Comparison of ENCODE assay signal across 1 cellular context in the genomic region with DNA sequence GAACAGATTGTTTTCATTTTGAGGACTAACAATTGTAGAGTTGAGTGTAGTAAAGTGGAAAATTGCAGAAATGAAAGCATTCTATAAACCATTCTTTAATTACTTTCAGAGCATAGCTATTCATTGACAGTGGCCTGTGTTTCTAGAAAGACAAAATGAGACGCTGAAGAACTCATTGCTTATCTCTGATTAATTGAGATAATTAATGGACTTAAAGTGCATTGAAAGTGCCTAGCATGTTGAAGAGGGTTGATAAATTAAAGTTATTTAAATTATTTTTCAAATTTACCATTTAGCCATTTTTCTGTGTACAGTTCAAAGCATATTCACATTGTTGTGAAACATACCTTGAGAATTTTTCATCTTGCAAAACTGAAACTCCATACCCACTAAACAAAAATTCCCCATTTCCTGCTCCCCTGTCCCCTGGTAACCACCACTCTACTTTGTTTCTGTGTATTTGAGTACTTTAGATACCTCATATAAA.
TF ChIP-seq lines count a peak whose summit lies in the region.

No MANE protein-coding gene starts in this region.

TF ChIP-seq in HepG2, 621 proteins besides CTCF, POLR2A, EP300 and RAD21 (continued from another document):
- TF ChIP-seq, protein P1, sequence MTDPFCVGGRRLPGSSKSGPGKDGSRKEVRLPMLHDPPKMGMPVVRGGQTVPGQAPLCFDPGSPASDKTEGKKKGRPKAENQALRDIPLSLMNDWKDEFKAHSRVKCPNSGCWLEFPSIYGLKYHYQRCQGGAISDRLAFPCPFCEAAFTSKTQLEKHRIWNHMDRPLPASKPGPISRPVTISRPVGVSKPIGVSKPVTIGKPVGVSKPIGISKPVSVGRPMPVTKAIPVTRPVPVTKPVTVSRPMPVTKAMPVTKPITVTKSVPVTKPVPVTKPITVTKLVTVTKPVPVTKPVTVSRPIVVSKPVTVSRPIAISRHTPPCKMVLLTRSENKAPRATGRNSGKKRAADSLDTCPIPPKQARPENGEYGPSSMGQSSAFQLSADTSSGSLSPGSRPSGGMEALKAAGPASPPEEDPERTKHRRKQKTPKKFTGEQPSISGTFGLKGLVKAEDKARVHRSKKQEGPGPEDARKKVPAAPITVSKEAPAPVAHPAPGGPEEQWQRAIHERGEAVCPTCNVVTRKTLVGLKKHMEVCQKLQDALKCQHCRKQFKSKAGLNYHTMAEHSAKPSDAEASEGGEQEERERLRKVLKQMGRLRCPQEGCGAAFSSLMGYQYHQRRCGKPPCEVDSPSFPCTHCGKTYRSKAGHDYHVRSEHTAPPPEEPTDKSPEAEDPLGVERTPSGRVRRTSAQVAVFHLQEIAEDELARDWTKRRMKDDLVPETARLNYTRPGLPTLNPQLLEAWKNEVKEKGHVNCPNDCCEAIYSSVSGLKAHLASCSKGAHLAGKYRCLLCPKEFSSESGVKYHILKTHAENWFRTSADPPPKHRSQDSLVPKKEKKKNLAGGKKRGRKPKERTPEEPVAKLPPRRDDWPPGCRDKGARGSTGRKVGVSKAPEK (CRISPR knock-in tag; IDR thresholded peaks at IDR 0.05; ENCODE audit: borderline replicate concordance): no peak
- TF ChIP-seq ZNF317 (CRISPR knock-in tag; IDR thresholded peaks at IDR 0.05) (no peak), GLI4 (CRISPR knock-in tag; IDR thresholded peaks at IDR 0.05; ENCODE audit: borderline replicate concordance) (no peak), SIN3A (IDR thresholded peaks at IDR 0.05; ENCODE audit: borderline replicate concordance, low read depth, low read length) (no peak), TEAD3 (CRISPR knock-in tag; optimal IDR thresholded peaks at IDR 0.05; ENCODE audit: borderline replicate concordance) (no peak)
- TF ChIP-seq, protein P2, sequence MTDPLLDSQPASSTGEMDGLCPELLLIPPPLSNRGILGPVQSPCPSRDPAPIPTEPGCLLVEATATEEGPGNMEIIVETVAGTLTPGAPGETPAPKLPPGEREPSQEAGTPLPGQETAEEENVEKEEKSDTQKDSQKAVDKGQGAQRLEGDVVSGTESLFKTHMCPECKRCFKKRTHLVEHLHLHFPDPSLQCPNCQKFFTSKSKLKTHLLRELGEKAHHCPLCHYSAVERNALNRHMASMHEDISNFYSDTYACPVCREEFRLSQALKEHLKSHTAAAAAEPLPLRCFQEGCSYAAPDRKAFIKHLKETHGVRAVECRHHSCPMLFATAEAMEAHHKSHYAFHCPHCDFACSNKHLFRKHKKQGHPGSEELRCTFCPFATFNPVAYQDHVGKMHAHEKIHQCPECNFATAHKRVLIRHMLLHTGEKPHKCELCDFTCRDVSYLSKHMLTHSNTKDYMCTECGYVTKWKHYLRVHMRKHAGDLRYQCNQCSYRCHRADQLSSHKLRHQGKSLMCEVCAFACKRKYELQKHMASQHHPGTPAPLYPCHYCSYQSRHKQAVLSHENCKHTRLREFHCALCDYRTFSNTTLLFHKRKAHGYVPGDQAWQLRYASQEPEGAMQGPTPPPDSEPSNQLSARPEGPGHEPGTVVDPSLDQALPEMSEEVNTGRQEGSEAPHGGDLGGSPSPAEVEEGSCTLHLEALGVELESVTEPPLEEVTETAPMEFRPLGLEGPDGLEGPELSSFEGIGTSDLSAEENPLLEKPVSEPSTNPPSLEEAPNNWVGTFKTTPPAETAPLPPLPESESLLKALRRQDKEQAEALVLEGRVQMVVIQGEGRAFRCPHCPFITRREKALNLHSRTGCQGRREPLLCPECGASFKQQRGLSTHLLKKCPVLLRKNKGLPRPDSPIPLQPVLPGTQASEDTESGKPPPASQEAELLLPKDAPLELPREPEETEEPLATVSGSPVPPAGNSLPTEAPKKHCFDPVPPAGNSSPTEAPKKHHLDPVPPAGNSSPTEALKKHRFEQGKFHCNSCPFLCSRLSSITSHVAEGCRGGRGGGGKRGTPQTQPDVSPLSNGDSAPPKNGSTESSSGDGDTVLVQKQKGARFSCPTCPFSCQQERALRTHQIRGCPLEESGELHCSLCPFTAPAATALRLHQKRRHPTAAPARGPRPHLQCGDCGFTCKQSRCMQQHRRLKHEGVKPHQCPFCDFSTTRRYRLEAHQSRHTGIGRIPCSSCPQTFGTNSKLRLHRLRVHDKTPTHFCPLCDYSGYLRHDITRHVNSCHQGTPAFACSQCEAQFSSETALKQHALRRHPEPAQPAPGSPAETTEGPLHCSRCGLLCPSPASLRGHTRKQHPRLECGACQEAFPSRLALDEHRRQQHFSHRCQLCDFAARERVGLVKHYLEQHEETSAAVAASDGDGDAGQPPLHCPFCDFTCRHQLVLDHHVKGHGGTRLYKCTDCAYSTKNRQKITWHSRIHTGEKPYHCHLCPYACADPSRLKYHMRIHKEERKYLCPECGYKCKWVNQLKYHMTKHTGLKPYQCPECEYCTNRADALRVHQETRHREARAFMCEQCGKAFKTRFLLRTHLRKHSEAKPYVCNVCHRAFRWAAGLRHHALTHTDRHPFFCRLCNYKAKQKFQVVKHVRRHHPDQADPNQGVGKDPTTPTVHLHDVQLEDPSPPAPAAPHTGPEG (CRISPR knock-in tag; IDR thresholded peaks at IDR 0.05): no peak
